18 cellular contexts compared by ENCODE assay signal in genomic region chr9:19935422-19935821, GRCh38.
"Had no signal": no experiment of that assay in that cellular context is flagged by ENCODE, and none has a peak within 500 bp of the region (broad histone marks: within the 10 kb centered on the region; RNA-seq: fewer than 3 reads in every experiment).

No MANE protein-coding gene starts in this region.

- ATAC-seq: activated T-helper 17 cell treated with anti-CD3 and anti-CD28 coated beads, Interleukin-2, amount 50 U/mL, for 72 hours had no signal

- FAIRE-seq: TTC549 had no signal

- H3K36me3 ChIP-seq: ovary, right lobe of liver, stomach, thoracic aorta had no signal

- H3K27ac ChIP-seq: foreskin keratinocyte, ovary, right lobe of liver, stomach, thoracic aorta had no signal

- DNase-seq: activated CD4-positive, alpha-beta T cell treated with anti-CD3 and anti-CD28 coated beads, Interleukin-2, amount 10 ng/mL, durations not matched to agents 7 days and 5 days; activated CD4-positive, CD25-positive, alpha-beta regulatory T cell; activated CD8-positive, alpha-beta memory T cell treated with anti-CD3 and anti-CD28 coated beads for 24 hours; activated naive CD4-positive, alpha-beta T cell treated with Interleukin-2 at 50 U/mL for 16 hours; anterior cingulate cortex; cerebellar nuclear complex; effector CD8-positive, alpha-beta T cell; foreskin keratinocyte; glutamatergic neuron; hypothalamus; kidney glomerular epithelial cell; ovary; right lobe of liver; stimulated activated CD4-positive, alpha-beta T cell treated with anti-CD3 and anti-CD28 coated beads, Interleukin-2, amount 100 ng/mL, for 24 hours; stomach had no signal

- H3K9me3 ChIP-seq: ovary, right lobe of liver, stomach, thoracic aorta had no signal

- H3K27me3 ChIP-seq: foreskin keratinocyte, ovary, right lobe of liver had no signal
